ENCODE assay signal across 15 cellular contexts in genomic region chr3:30292192-30292893, GRCh38.
DNase-seq lines count a peak whose midpoint lies in the region; ATAC-seq and TF ChIP-seq lines count a peak whose summit lies in the region.
"Had no signal": no experiment of that assay in that cellular context is flagged by ENCODE, and none has a peak within 500 bp of the region (broad histone marks: within the 10 kb centered on the region; RNA-seq: fewer than 3 reads in every experiment).

No MANE protein-coding gene starts in this region.

- H3K36me3 ChIP-seq in stomach: no peaks in the 10 kb centered on the region
- H3K36me3 ChIP-seq: tibial nerve had no signal

- DNase-seq in DMS53 (lab: John Stamatoyannopoulos, UW) (peak; percentile 22), astrocyte of the spinal cord (ENCODE audit: low read depth, low spot score) (peak; percentile 84), kidney tubule cell (ENCODE audit: low spot score) (peak; percentile 50), foreskin keratinocyte (no peak), stomach (no peak)
- no peak for DNase-seq in stimulated activated CD4-positive, alpha-beta T cell treated with anti-CD3 and anti-CD28 coated beads, Interleukin-2, amount 100 ng/mL, for 48 hours
- DNase-seq in activated CD4-positive, CD25-positive, alpha-beta regulatory T cell treated with anti-CD3 and anti-CD28 coated beads, Interleukin-2, amount 50 U/mL, for 72 hours: no peak
- DNase-seq: activated CD4-positive, alpha-beta T cell treated with anti-CD3 and anti-CD28 coated beads, Interleukin-2, amount 50 U/mL, for 48 hours; activated naive CD4-positive, alpha-beta T cell treated with anti-CD3 and anti-CD28 coated beads, Interleukin-2, amount 10 ng/mL, durations not matched to agents 7 days and 5 days; NCI-H1105; NCI-H774; T-cell had no signal

- TF ChIP-seq CTCF in astrocyte of the spinal cord (IDR thresholded peaks at IDR 0.05; ENCODE audit: low read depth, low read length) (no peak), foreskin keratinocyte (conservative IDR thresholded peaks at IDR 0.05) (no peak), stomach (IDR thresholded peaks at IDR 0.05) (no peak)

- whole genome bisulfite sequencing in stomach, 5 donors: 64 to 75% (median 69%) methylated on average over 5 of the region's 5 CpGs

- in situ Hi-C loops in astrocyte of the spinal cord (cut with HindIII; ENCODE audit: low sequenced_read_pairs): no loop called here

- H3K27me3 ChIP-seq in foreskin keratinocyte (no peaks in the 10 kb centered on the region), stomach (no peaks in the 10 kb centered on the region)
- H3K27me3 ChIP-seq: tibial nerve had no signal

- intact Hi-C loops in stomach (cut with DNase I; ENCODE audit: low total_unique reads): no loop called here

- peaks cover 12% of the 10 kb centered on the region for H3K4me1 ChIP-seq in foreskin keratinocyte
- H3K4me1 ChIP-seq in stomach: peaks cover 3 to 18% (median 8%) of the 10 kb centered on the region in 4 donors

- H3K4me3 ChIP-seq in astrocyte of the spinal cord (ENCODE audit: low read depth, low read length): no peak overlapping the region
- H3K4me3 ChIP-seq in stomach: no peak overlapping the region
- H3K4me3 ChIP-seq: skin epidermis, tibial nerve had no signal

- H3K27ac ChIP-seq in foreskin keratinocyte: no peak overlapping the region
- no peak overlapping the region for H3K27ac ChIP-seq in stomach

- TF ChIP-seq RAD21 in Ishikawa (IDR thresholded peaks at IDR 0.05; ENCODE audit: low read depth): no peak

- no peaks in the 10 kb centered on the region for H3K9me3 ChIP-seq in stomach
- H3K9me3 ChIP-seq: tibial nerve had no signal

- ATAC-seq in foreskin keratinocyte: no peak
- ATAC-seq: T-cell had no signal

- TF ChIP-seq EP300 in Ishikawa (IDR thresholded peaks at IDR 0.05; ENCODE audit: borderline replicate concordance) (no peak), stomach (IDR thresholded peaks at IDR 0.05) (no peak)

- TF ChIP-seq POLR2A in stomach (IDR thresholded peaks at IDR 0.05): no peak

TF ChIP-seq in Ishikawa, 13 proteins besides CTCF, POLR2A, EP300 and RAD21:
- TF ChIP-seq TEAD4 (IDR thresholded peaks at IDR 0.05): no peak
- peak; percentile 66; the same call in 1 of the 2 replicates for TF ChIP-seq CEBPB (IDR thresholded peaks at IDR 0.05)

Comparison
In these comparisons a context has a peak if more than half of its experiments do, and no peak if none do; other contexts are left out.
1. DNase-seq: peak in DMS53 (single experiment), astrocyte of the spinal cord (single experiment) and kidney tubule cell (single experiment); none in stimulated activated CD4-positive, alpha-beta T cell treated with anti-CD3 and anti-CD28 coated beads, Interleukin-2, amount 100 ng/mL, for 48 hours (0 of 2), foreskin keratinocyte (0 of 2), stomach (single experiment) and activated CD4-positive, CD25-positive, alpha-beta regulatory T cell treated with anti-CD3 and anti-CD28 coated beads, Interleukin-2, amount 50 U/mL, for 72 hours (single experiment).